ENCODE assay signal across 17 cellular contexts in the genomic region with DNA sequence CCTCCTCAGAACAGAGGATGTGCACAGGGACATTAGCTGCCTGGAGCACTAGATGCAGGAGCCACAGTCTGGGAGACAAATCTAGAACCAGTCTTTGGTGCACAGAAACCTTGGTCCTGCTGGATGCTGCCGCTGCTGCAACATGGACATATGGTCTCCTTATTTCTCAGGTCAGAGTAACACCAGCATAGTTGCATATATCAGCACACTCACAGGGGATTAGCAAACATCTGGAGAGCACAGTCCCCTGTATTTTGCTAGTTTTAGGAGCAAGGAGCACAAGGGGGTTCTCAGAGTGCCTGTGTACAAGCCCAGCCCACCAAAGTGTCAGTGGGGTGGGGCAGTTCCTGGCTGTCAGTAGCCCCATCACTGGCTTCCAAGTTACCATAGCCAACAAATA.
A peak's percentile ranks its signal among the peaks of the same experiment; 100 is the strongest.
DNase-seq lines count a peak whose midpoint lies in the region; ATAC-seq and TF ChIP-seq lines count a peak whose summit lies in the region.
"Had no signal": no experiment of that assay in that cellular context is flagged by ENCODE, and none has a peak within 500 bp of the region (broad histone marks: within the 10 kb centered on the region; RNA-seq: fewer than 3 reads in every experiment).

No MANE protein-coding gene starts in this region.

- no peaks in the 10 kb centered on the region for H3K27me3 Mint-ChIP-seq in osteocyte (ENCODE audit: unreplicated experiment)

- no peak overlapping the region for H3K4me3 Mint-ChIP-seq in osteocyte (ENCODE audit: unreplicated experiment)
- H3K4me3 Mint-ChIP-seq: CD4-positive, alpha-beta memory T cell; GM23338; H9; HFFc6 had no signal

- H3K27me3 ChIP-seq in SK-N-SH (ENCODE audit: insufficient read depth): no peaks in the 10 kb centered on the region; the same call in 1 of the 2 replicates

- H3K4me1 Mint-ChIP-seq in osteocyte (ENCODE audit: unreplicated experiment): no peaks in the 10 kb centered on the region
- H3K4me1 Mint-ChIP-seq: CD4-positive, alpha-beta memory T cell had no signal

- H3K27ac ChIP-seq in coronary artery (no peak overlapping the region), SK-N-SH (ENCODE audit: low read depth in 2 of 2, low read length in 1 of 2) (no peak overlapping the region)

- POLR2A ChIA-PET in SK-N-SH (lab: Yijun Ruan, JAX): no interaction called here

- TF ChIP-seq RAD21 in SK-N-SH (IDR thresholded peaks at IDR 0.05; ENCODE audit: low read length): no peak

- H3K4me2 ChIP-seq in SK-N-SH: no peak overlapping the region
- H3K4me2 ChIP-seq: GM23338 had no signal

- H3K79me2 ChIP-seq in SK-N-SH (ENCODE audit: insufficient read depth): no peaks in the 10 kb centered on the region

- no peaks in the 10 kb centered on the region for H3F3A ChIP-seq in SK-N-SH (replicated peaks; ENCODE audit: insufficient read depth)

- ATAC-seq in left lobe of liver: no peak
- ATAC-seq: GM23338, HCT116 had no signal

- DNase-seq in NCI-H524 (lab: John Stamatoyannopoulos, UW) (peak; percentile 53 to 87), coronary artery (ENCODE audit: low spot score) (peak; percentile 50), osteocyte (ENCODE audit: extremely low spot score, unreplicated experiment) (peak; percentile 36), SK-N-SH (no peak), left lobe of liver (ENCODE audit: low spot score) (no peak)
- DNase-seq in activated CD8-positive, alpha-beta memory T cell treated with anti-CD3 and anti-CD28 coated beads, Interleukin-2, amount 50 U/mL, for 4 hours: no peak
- DNase-seq: C1 segment of cervical spinal cord; Calu3; CD4-positive, alpha-beta memory T cell; COR-L47; DMS53; DMS79 treated with DMSO at 0.1 percent for 48 hours; GF-D8; H9; HFFc6 had no signal

- H3K4me3 ChIP-seq in coronary artery: no peak overlapping the region
- no peak overlapping the region for H3K4me3 ChIP-seq in SK-N-SH (ENCODE audit: low read depth in 2 of 2, low read length in 1 of 2)
- H3K4me3 ChIP-seq: GM23338 had no signal

- H3K36me3 Mint-ChIP-seq in osteocyte (ENCODE audit: unreplicated experiment): peaks cover 4% of the 10 kb centered on the region
- H3K36me3 Mint-ChIP-seq: CD4-positive, alpha-beta memory T cell had no signal

- no peak overlapping the region for H3K27ac Mint-ChIP-seq in osteocyte (ENCODE audit: unreplicated experiment)
- H3K27ac Mint-ChIP-seq: CD4-positive, alpha-beta memory T cell; GM23338; H9; HFFc6 had no signal

- no peaks in the 10 kb centered on the region for H3K4me1 ChIP-seq in SK-N-SH (ENCODE audit: control insufficient read depth in 1 of 2, insufficient read depth in 2 of 2, low read depth in 1 of 2, low read length in 1 of 2)

- CTCF ChIA-PET in SK-N-SH (lab: Yijun Ruan, JAX): interaction anchor here (1.0 kb wide), 1 partner anchor 9 kb away, joined by 3 read pairs; no protein-coding TSS in a partner anchor

- no peak for TF ChIP-seq EP300 in SK-N-SH (IDR thresholded peaks at IDR 0.05; ENCODE audit: borderline replicate concordance in 1 of 2, low read depth in 1 of 2, low read length in 1 of 2)

- no peaks in the 10 kb centered on the region for H4K20me1 ChIP-seq in SK-N-SH (ENCODE audit: insufficient read depth)

- H3K9me2 ChIP-seq in SK-N-SH: no peaks in the 10 kb centered on the region

- H3K9me3 ChIP-seq in SK-N-SH: no peaks in the 10 kb centered on the region

- H3K9me3 Mint-ChIP-seq in osteocyte (ENCODE audit: unreplicated experiment): no peaks in the 10 kb centered on the region
- H3K9me3 Mint-ChIP-seq: GM23338, H9, HFFc6 had no signal

- no peak overlapping the region for H2AFZ ChIP-seq in SK-N-SH (ENCODE audit: low read depth)
- H2AFZ ChIP-seq: GM23338 had no signal

- no peak for TF ChIP-seq CTCF in coronary artery (IDR thresholded peaks at IDR 0.05)
- no peak for TF ChIP-seq CTCF in osteocyte (IDR thresholded peaks at IDR 0.05)
- no peak for TF ChIP-seq CTCF in SK-N-SH (IDR thresholded peaks at IDR 0.05)

- no peaks in the 10 kb centered on the region for H3K36me3 ChIP-seq in SK-N-SH (replicated peaks in 1 of 2; ENCODE audit: control insufficient read depth in 1 of 2, insufficient read depth in 2 of 2, low read length in 1 of 2)

- WGBS in SK-N-SH (ENCODE audit: low lambda C conversion rate): 0% methylated on average over 1 of the region's 1 CpG

- H3K9ac ChIP-seq in SK-N-SH: no peak overlapping the region

TF ChIP-seq in SK-N-SH, 30 proteins besides CTCF, POLR2A, EP300 and RAD21:
- TF ChIP-seq SIN3A (IDR thresholded peaks at IDR 0.05; ENCODE audit: borderline replicate concordance, low read depth, low read length) (no peak), FOSL2 (IDR thresholded peaks at IDR 0.05; ENCODE audit: borderline replicate concordance, low read depth) (no peak), MEF2A (IDR thresholded peaks at IDR 0.05; ENCODE audit: borderline replicate concordance, low read depth) (no peak), TCF12 (IDR thresholded peaks at IDR 0.05) (no peak), MXI1 (IDR thresholded peaks at IDR 0.05; ENCODE audit: low read depth, low read length) (no peak), CHD2 (IDR thresholded peaks at IDR 0.05; ENCODE audit: low read length, partially characterized antibody) (no peak), FOXM1 (IDR thresholded peaks at IDR 0.05; ENCODE audit: low read depth) (no peak), YY1 (IDR thresholded peaks at IDR 0.05; ENCODE audit: low read depth) (no peak), NFIC (IDR thresholded peaks at IDR 0.05; ENCODE audit: borderline replicate concordance) (no peak), SMC3 (IDR thresholded peaks at IDR 0.05; ENCODE audit: low read depth, low read length) (no peak), FOXJ3 (CRISPR knock-in tag; IDR thresholded peaks at IDR 0.05) (no peak), EZH2phosphoT487 (IDR thresholded peaks at IDR 0.05; ENCODE audit: borderline replicate concordance, low read depth) (no peak), GATA2 (CRISPR knock-in tag; IDR thresholded peaks at IDR 0.05) (no peak), TAF1 (IDR thresholded peaks at IDR 0.05; ENCODE audit: borderline replicate concordance, low read depth, low read length) (no peak)
- TF ChIP-seq, protein P1, sequence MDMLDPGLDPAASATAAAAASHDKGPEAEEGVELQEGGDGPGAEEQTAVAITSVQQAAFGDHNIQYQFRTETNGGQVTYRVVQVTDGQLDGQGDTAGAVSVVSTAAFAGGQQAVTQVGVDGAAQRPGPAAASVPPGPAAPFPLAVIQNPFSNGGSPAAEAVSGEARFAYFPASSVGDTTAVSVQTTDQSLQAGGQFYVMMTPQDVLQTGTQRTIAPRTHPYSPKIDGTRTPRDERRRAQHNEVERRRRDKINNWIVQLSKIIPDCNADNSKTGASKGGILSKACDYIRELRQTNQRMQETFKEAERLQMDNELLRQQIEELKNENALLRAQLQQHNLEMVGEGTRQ (IDR thresholded peaks at IDR 0.05; ENCODE audit: borderline replicate concordance, low read depth, low read length): no peak
- TF ChIP-seq, protein P2, sequence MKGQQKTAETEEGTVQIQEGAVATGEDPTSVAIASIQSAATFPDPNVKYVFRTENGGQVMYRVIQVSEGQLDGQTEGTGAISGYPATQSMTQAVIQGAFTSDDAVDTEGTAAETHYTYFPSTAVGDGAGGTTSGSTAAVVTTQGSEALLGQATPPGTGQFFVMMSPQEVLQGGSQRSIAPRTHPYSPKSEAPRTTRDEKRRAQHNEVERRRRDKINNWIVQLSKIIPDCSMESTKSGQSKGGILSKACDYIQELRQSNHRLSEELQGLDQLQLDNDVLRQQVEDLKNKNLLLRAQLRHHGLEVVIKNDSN (IDR thresholded peaks at IDR 0.05; ENCODE audit: borderline replicate concordance, low read depth): no peak
- TF ChIP-seq, protein P3, sequence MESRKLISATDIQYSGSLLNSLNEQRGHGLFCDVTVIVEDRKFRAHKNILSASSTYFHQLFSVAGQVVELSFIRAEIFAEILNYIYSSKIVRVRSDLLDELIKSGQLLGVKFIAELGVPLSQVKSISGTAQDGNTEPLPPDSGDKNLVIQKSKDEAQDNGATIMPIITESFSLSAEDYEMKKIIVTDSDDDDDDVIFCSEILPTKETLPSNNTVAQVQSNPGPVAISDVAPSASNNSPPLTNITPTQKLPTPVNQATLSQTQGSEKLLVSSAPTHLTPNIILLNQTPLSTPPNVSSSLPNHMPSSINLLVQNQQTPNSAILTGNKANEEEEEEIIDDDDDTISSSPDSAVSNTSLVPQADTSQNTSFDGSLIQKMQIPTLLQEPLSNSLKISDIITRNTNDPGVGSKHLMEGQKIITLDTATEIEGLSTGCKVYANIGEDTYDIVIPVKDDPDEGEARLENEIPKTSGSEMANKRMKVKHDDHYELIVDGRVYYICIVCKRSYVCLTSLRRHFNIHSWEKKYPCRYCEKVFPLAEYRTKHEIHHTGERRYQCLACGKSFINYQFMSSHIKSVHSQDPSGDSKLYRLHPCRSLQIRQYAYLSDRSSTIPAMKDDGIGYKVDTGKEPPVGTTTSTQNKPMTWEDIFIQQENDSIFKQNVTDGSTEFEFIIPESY (IDR thresholded peaks at IDR 0.05; ENCODE audit: borderline replicate concordance, low read depth): no peak
- TF ChIP-seq, protein P4, sequence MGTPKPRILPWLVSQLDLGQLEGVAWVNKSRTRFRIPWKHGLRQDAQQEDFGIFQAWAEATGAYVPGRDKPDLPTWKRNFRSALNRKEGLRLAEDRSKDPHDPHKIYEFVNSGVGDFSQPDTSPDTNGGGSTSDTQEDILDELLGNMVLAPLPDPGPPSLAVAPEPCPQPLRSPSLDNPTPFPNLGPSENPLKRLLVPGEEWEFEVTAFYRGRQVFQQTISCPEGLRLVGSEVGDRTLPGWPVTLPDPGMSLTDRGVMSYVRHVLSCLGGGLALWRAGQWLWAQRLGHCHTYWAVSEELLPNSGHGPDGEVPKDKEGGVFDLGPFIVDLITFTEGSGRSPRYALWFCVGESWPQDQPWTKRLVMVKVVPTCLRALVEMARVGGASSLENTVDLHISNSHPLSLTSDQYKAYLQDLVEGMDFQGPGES (IDR thresholded peaks at IDR 0.05; ENCODE audit: low read depth, low read length): no peak
TF ChIP-seq in SK-N-SH: peak in this region for 0.

Comparison
In these comparisons a context has a peak if more than half of its experiments do, and no peak if none do; other contexts are left out.
1. DNase-seq: peak in NCI-H524 (2 of 2), coronary artery (single experiment) and osteocyte (single experiment); none in SK-N-SH (single experiment), activated CD8-positive, alpha-beta memory T cell treated with anti-CD3 and anti-CD28 coated beads, Interleukin-2, amount 50 U/mL, for 4 hours (single experiment) and left lobe of liver (single experiment).